Comparison of ENCODE assay signal across 2 cellular contexts in genomic region chr17:43132117-43132516, GRCh38.
TF ChIP-seq lines count a peak whose summit lies in the region.

No MANE protein-coding gene starts in this region.

TF ChIP-seq in A549, 52 proteins besides CTCF, POLR2A, EP300 and RAD21 (continued from another document):
- no peak for TF ChIP-seq ZSCAN20 (CRISPR knock-in tag; IDR thresholded peaks at IDR 0.05)

TF ChIP-seq in IMR-90, 13 proteins besides CTCF, POLR2A, EP300 and RAD21 (continued from another document):
- TF ChIP-seq MAFK (IDR thresholded peaks at IDR 0.05; ENCODE audit: low read depth, low read length) = 0 out of 2 replicates have a peak, but pooled peaks have one; percentile 12
